2 cellular contexts compared by ENCODE assay signal in the genomic region with DNA sequence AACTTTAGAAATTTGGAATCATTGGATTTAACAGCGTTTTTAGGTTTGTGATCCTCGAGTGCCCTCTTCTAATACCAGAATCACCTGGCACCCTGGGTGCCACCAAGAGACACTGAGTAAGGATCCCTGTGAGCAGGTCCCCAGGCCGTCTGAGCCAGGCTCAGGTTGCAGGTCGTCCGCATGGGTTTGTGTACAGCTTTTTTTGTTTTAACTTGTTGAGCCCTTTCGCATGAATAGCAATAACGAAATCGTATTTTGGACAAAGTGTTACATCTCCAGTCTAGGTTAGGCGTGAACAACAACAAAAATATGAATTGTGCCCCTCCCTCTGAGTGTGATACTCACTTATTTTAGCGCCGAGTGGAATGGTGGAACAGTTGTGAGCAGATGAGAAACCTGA.
TF ChIP-seq lines count a peak whose summit lies in the region.

No MANE protein-coding gene starts in this region.

TF ChIP-seq in GM23338, 12 proteins besides CTCF, POLR2A, EP300 and RAD21:
- TF ChIP-seq EZH2 (IDR thresholded peaks at IDR 0.05; ENCODE audit: low read depth, unreplicated experiment) (no peak), STAT1 (IDR thresholded peaks at IDR 0.05; ENCODE audit: unreplicated experiment) (no peak), EZH2phosphoT487 (IDR thresholded peaks at IDR 0.05; ENCODE audit: unreplicated experiment) (no peak), ZNF114 (CRISPR knock-in tag; IDR thresholded peaks at IDR 0.05) (no peak), CREB1 (CRISPR knock-in tag; IDR thresholded peaks at IDR 0.05; ENCODE audit: low read depth) (no peak), JUNB (IDR thresholded peaks at IDR 0.05; ENCODE audit: unreplicated experiment) (no peak), ZNF331 (CRISPR knock-in tag; IDR thresholded peaks at IDR 0.05; ENCODE audit: low read depth) (no peak), POLR2AphosphoS5 (IDR thresholded peaks at IDR 0.05; ENCODE audit: low read depth) (no peak)
- TF ChIP-seq, protein P1, sequence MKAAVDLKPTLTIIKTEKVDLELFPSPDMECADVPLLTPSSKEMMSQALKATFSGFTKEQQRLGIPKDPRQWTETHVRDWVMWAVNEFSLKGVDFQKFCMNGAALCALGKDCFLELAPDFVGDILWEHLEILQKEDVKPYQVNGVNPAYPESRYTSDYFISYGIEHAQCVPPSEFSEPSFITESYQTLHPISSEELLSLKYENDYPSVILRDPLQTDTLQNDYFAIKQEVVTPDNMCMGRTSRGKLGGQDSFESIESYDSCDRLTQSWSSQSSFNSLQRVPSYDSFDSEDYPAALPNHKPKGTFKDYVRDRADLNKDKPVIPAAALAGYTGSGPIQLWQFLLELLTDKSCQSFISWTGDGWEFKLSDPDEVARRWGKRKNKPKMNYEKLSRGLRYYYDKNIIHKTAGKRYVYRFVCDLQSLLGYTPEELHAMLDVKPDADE (IDR thresholded peaks at IDR 0.05), result no peak

TF ChIP-seq in GM12878, 131 proteins besides CTCF, POLR2A, EP300 and RAD21:
- TF ChIP-seq, protein P2, sequence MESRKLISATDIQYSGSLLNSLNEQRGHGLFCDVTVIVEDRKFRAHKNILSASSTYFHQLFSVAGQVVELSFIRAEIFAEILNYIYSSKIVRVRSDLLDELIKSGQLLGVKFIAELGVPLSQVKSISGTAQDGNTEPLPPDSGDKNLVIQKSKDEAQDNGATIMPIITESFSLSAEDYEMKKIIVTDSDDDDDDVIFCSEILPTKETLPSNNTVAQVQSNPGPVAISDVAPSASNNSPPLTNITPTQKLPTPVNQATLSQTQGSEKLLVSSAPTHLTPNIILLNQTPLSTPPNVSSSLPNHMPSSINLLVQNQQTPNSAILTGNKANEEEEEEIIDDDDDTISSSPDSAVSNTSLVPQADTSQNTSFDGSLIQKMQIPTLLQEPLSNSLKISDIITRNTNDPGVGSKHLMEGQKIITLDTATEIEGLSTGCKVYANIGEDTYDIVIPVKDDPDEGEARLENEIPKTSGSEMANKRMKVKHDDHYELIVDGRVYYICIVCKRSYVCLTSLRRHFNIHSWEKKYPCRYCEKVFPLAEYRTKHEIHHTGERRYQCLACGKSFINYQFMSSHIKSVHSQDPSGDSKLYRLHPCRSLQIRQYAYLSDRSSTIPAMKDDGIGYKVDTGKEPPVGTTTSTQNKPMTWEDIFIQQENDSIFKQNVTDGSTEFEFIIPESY (IDR thresholded peaks at IDR 0.05), result no peak
- TF ChIP-seq EED (IDR thresholded peaks at IDR 0.05; ENCODE audit: low read depth) (no peak), ASH2L (IDR thresholded peaks at IDR 0.05; ENCODE audit: borderline replicate concordance, low read depth) (no peak), MYB (IDR thresholded peaks at IDR 0.05; ENCODE audit: borderline replicate concordance, low read depth, low read length) (no peak), RB1 (IDR thresholded peaks at IDR 0.05; ENCODE audit: borderline replicate concordance) (no peak), KAT2A (conservative IDR thresholded peaks at IDR 0.05; ENCODE audit: control insufficient read depth, low read depth, low read length) (no peak), HCFC1 (IDR thresholded peaks at IDR 0.05; ENCODE audit: low read length) (no peak), SREBF2 (IDR thresholded peaks at IDR 0.05; ENCODE audit: low read length) (no peak), WRNIP1 (IDR thresholded peaks at IDR 0.05; ENCODE audit: borderline replicate concordance, low read depth, low read length) (no peak), HDGF (IDR thresholded peaks at IDR 0.05) (no peak), NR2C1 (IDR thresholded peaks at IDR 0.05) (no peak), IKZF2 (IDR thresholded peaks at IDR 0.05) (no peak), JUNB (IDR thresholded peaks at IDR 0.05) (no peak), RBBP5 (conservative IDR thresholded peaks at IDR 0.05) (no peak), SMAD1 (IDR thresholded peaks at IDR 0.05; ENCODE audit: low read depth, partially characterized antibody) (no peak), POLR2AphosphoS2 (IDR thresholded peaks at IDR 0.05; ENCODE audit: low read depth, low read length) (no peak)
- TF ChIP-seq, protein P3, sequence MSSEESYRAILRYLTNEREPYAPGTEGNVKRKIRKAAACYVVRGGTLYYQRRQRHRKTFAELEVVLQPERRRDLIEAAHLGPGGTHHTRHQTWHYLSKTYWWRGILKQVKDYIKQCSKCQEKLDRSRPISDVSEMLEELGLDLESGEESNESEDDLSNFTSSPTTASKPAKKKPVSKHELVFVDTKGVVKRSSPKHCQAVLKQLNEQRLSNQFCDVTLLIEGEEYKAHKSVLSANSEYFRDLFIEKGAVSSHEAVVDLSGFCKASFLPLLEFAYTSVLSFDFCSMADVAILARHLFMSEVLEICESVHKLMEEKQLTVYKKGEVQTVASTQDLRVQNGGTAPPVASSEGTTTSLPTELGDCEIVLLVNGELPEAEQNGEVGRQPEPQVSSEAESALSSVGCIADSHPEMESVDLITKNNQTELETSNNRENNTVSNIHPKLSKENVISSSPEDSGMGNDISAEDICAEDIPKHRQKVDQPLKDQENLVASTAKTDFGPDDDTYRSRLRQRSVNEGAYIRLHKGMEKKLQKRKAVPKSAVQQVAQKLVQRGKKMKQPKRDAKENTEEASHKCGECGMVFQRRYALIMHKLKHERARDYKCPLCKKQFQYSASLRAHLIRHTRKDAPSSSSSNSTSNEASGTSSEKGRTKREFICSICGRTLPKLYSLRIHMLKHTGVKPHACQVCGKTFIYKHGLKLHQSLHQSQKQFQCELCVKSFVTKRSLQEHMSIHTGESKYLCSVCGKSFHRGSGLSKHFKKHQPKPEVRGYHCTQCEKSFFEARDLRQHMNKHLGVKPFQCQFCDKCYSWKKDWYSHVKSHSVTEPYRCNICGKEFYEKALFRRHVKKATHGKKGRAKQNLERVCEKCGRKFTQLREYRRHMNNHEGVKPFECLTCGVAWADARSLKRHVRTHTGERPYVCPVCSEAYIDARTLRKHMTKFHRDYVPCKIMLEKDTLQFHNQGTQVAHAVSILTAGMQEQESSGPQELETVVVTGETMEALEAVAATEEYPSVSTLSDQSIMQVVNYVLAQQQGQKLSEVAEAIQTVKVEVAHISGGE (CRISPR knock-in tag; IDR thresholded peaks at IDR 0.05), result no peak
